ENCODE assay signal across 23 cellular contexts in genomic region chr4:111492501-111492900, GRCh38.
"Had no signal": no experiment of that assay in that cellular context is flagged by ENCODE, and none has a peak within 500 bp of the region (broad histone marks: within the 10 kb centered on the region; RNA-seq: fewer than 3 reads in every experiment).

No MANE protein-coding gene starts in this region.

- H3K9me3 ChIP-seq: ascending aorta, Peyer's patch had no signal

- H3K36me3 ChIP-seq: ascending aorta, brain microvascular endothelial cell, Peyer's patch had no signal

- H3K27ac ChIP-seq: ascending aorta, brain microvascular endothelial cell, Peyer's patch had no signal

- ATAC-seq: activated CD8-positive, alpha-beta T cell treated with anti-CD3 and anti-CD28 coated beads, Interleukin-2, amount 10 ng/mL, durations not matched to agents 7 days and 5 days; T-helper 17 cell; WTC11 had no signal

- H3K4me1 ChIP-seq: ascending aorta, Peyer's patch had no signal

- DNase-seq: activated CD4-positive, alpha-beta T cell treated with anti-CD3 and anti-CD28 coated beads for 48 hours; activated CD4-positive, alpha-beta T cell treated with anti-CD3 and anti-CD28 coated beads, Interleukin-2, amount 50 U/mL, for 4 hours; activated CD4-positive, CD25-positive, alpha-beta regulatory T cell treated with anti-CD3 and anti-CD28 coated beads, Interleukin-2, amount 50 U/mL, for 72 hours; activated CD8-positive, alpha-beta T cell treated with anti-CD3 and anti-CD28 coated beads, Interleukin-2, amount 10 ng/mL, durations not matched to agents 7 days and 5 days; activated effector memory CD4-positive, alpha-beta T cell treated with Interleukin-2 at 50 U/mL for 16 hours; activated naive CD4-positive, alpha-beta T cell; activated T-cell treated with anti-CD3 and anti-CD28 coated beads, Interleukin-2, amount 50 U/mL, for 24 hours; amniotic stem cell; brain microvascular endothelial cell; Kasumi-1; KBM-7; NCI-H1105 treated with DMSO at 0.1 percent for 48 hours; NCI-H1436 treated with DMSO at 0.1 percent for 48 hours; NCI-H187 treated with DMSO at 0.1 percent for 48 hours; NCI-H2081 treated with DMSO at 0.1 percent for 48 hours; NCI-H446; NCI-H524; Peyer's patch; SHP77 treated with DMSO at 0.1 percent for 48 hours; T-helper 17 cell; T-helper 9 cell had no signal

- H3K27me3 ChIP-seq: ascending aorta, brain microvascular endothelial cell, Peyer's patch had no signal

- H3K4me3 ChIP-seq: ascending aorta, Peyer's patch had no signal
